38 cellular contexts compared by ENCODE assay signal in the genomic region with DNA sequence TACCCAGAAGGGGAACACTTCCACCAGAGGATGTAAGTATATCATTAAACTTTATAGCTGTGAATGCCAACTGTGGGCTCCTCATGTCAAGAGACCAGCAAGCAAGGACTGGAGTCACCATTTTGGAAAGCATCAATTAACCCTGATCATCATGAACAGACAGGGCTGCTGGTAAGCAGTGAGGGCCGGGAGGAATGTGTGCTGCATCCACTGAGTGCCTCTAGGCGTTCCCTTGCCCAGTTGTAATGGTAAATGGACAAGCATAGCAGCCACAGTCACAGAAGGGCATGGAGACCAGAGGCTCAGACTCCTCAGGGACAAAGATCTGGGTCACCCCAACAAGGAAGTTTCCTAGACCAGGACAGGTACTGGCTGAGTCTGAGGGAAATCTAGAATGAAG. TPM values are rescaled to one million over a fixed set of nuclear protein-coding genes. Genes with fewer than 3 reads are reported as not detected.
"Had no signal": no experiment of that assay in that cellular context is flagged by ENCODE, and none has a peak within 500 bp of the region (broad histone marks: within the 10 kb centered on the region; RNA-seq: fewer than 3 reads in every experiment).

No MANE protein-coding gene starts in this region.

- ATAC-seq: activated CD4-positive, alpha-beta T cell treated with anti-CD3 and anti-CD28 coated beads for 36 hours; activated CD8-positive, alpha-beta memory T cell treated with anti-CD3 and anti-CD28 coated beads, Interleukin-2, amount 10 ng/mL, durations not matched to agents 7 days and 5 days; activated CD8-positive, alpha-beta T cell treated with anti-CD3 and anti-CD28 coated beads, Interleukin-2, amount 10 ng/mL, durations not matched to agents 7 days and 5 days; activated naive CD4-positive, alpha-beta T cell treated with anti-CD3 and anti-CD28 coated beads, Interleukin-2, amount 50 U/mL, for 72 hours; activated T-cell treated with anti-CD3 and anti-CD28 coated beads, Interleukin-2, amount 50 U/mL, for 72 hours; esophagus mucosa; gastroesophageal sphincter; heart right ventricle; T-helper 17 cell had no signal

- H3K27me3 ChIP-seq: ascending aorta, cardiac muscle cell, colonic mucosa had no signal

- H3K4me3 Mint-ChIP-seq: activated CD4-positive, alpha-beta memory T cell treated with anti-CD3 and anti-CD28 coated beads for 36 hours; activated CD4-positive, alpha-beta T cell treated with anti-CD3 and anti-CD28 coated beads for 36 hours; activated CD4-positive, alpha-beta T cell treated with anti-CD3 and anti-CD28 coated beads, Interleukin-2, amount 10 ng/mL, durations not matched to agents 24 days and 14 days; activated CD8-positive, alpha-beta memory T cell treated with anti-CD3 and anti-CD28 coated beads, Interleukin-2, amount 10 ng/mL, durations not matched to agents 7 days and 5 days; activated CD8-positive, alpha-beta T cell treated with anti-CD3 and anti-CD28 coated beads, Interleukin-2, amount 10 ng/mL, durations not matched to agents 7 days and 5 days; activated naive CD4-positive, alpha-beta T cell treated with anti-CD3 and anti-CD28 coated beads, Interleukin-2, amount 10 ng/mL, durations not matched to agents 7 days and 5 days; activated naive CD8-positive, alpha-beta T cell treated with anti-CD3 and anti-CD28 coated beads, Interleukin-2, amount 10 ng/mL, durations not matched to agents 7 days and 5 days; activated T-cell treated with anti-CD3 and anti-CD28 coated beads, Interleukin-2, amount 50 U/mL, for 24 hours; activated T-cell treated with anti-CD3 and anti-CD28 coated beads, Interleukin-2, amount 50 U/mL, for 72 hours; brain; dendritic cell treated with granulocyte-macrophage colony-stimulating factor and Interleukin-4, amounts not matched to agents 40 ng/mL and 50 ng/mL, for 4 days; endodermal cell; T-helper 17 cell; T-helper 2 cell treated with Interferon-gamma antibody and Interleukin-4, amounts not matched to agents 5 μg/mL and 100 μg/mL, for 36 hours had no signal

- H3K4me2 ChIP-seq: hepatocyte had no signal

- H3K9me3 Mint-ChIP-seq: activated CD4-positive, alpha-beta memory T cell treated with anti-CD3 and anti-CD28 coated beads for 36 hours; activated CD4-positive, alpha-beta T cell treated with anti-CD3 and anti-CD28 coated beads, Interleukin-2, amount 10 ng/mL, durations not matched to agents 24 days and 14 days; activated naive CD4-positive, alpha-beta T cell treated with anti-CD3 and anti-CD28 coated beads, Interleukin-2, amount 10 ng/mL, durations not matched to agents 7 days and 5 days; activated naive CD4-positive, alpha-beta T cell treated with anti-CD3 and anti-CD28 coated beads, Interleukin-2, amount 50 U/mL, for 72 hours; activated naive CD8-positive, alpha-beta T cell treated with anti-CD3 and anti-CD28 coated beads, Interleukin-2, amount 10 ng/mL, durations not matched to agents 7 days and 5 days; activated T-cell treated with anti-CD3 and anti-CD28 coated beads, Interleukin-2, amount 50 U/mL, for 24 hours; activated T-cell treated with anti-CD3 and anti-CD28 coated beads, Interleukin-2, amount 50 U/mL, for 72 hours; dendritic cell treated with granulocyte-macrophage colony-stimulating factor and Interleukin-4, amounts not matched to agents 40 ng/mL and 50 ng/mL, for 4 days; endodermal cell; T-helper 2 cell treated with Interferon-gamma antibody and Interleukin-4, amounts not matched to agents 5 μg/mL and 100 μg/mL, for 36 hours had no signal

- H3K27ac Mint-ChIP-seq: activated CD4-positive, alpha-beta memory T cell treated with anti-CD3 and anti-CD28 coated beads for 36 hours; activated CD4-positive, alpha-beta T cell treated with anti-CD3 and anti-CD28 coated beads for 36 hours; activated CD4-positive, alpha-beta T cell treated with anti-CD3 and anti-CD28 coated beads, Interleukin-2, amount 10 ng/mL, durations not matched to agents 24 days and 14 days; activated CD8-positive, alpha-beta memory T cell treated with anti-CD3 and anti-CD28 coated beads, Interleukin-2, amount 10 ng/mL, durations not matched to agents 7 days and 5 days; activated CD8-positive, alpha-beta T cell treated with anti-CD3 and anti-CD28 coated beads, Interleukin-2, amount 10 ng/mL, durations not matched to agents 7 days and 5 days; activated naive CD4-positive, alpha-beta T cell treated with anti-CD3 and anti-CD28 coated beads, Interleukin-2, amount 10 ng/mL, durations not matched to agents 7 days and 5 days; activated naive CD4-positive, alpha-beta T cell treated with anti-CD3 and anti-CD28 coated beads, Interleukin-2, amount 50 U/mL, for 72 hours; activated naive CD8-positive, alpha-beta T cell treated with anti-CD3 and anti-CD28 coated beads, Interleukin-2, amount 10 ng/mL, durations not matched to agents 7 days and 5 days; activated T-cell treated with anti-CD3 and anti-CD28 coated beads, Interleukin-2, amount 50 U/mL, for 24 hours; activated T-cell treated with anti-CD3 and anti-CD28 coated beads, Interleukin-2, amount 50 U/mL, for 72 hours; brain; dendritic cell treated with granulocyte-macrophage colony-stimulating factor and Interleukin-4, amounts not matched to agents 40 ng/mL and 50 ng/mL, for 4 days; endodermal cell; T-helper 17 cell; T-helper 2 cell treated with Interferon-gamma antibody and Interleukin-4, amounts not matched to agents 5 μg/mL and 100 μg/mL, for 36 hours had no signal

- DNase-seq: activated CD4-positive, alpha-beta memory T cell treated with anti-CD3 and anti-CD28 coated beads for 36 hours; activated CD4-positive, alpha-beta T cell treated with anti-CD3 and anti-CD28 coated beads for 36 hours; activated CD4-positive, alpha-beta T cell treated with anti-CD3 and anti-CD28 coated beads, Interleukin-2, amount 10 ng/mL, durations not matched to agents 24 days and 14 days; activated CD4-positive, CD25-positive, alpha-beta regulatory T cell; activated CD4-positive, CD25-positive, alpha-beta regulatory T cell treated with anti-CD3 and anti-CD28 coated beads, Interleukin-2, amount 50 U/mL, for 72 hours; activated CD8-positive, alpha-beta memory T cell treated with anti-CD3 and anti-CD28 coated beads, Interleukin-2, amount 10 ng/mL, durations not matched to agents 7 days and 5 days; activated CD8-positive, alpha-beta memory T cell treated with anti-CD3 and anti-CD28 coated beads, Interleukin-2, amount 50 U/mL, for 4 hours; activated CD8-positive, alpha-beta T cell treated with anti-CD3 and anti-CD28 coated beads, Interleukin-2, amount 10 ng/mL, durations not matched to agents 7 days and 5 days; activated gamma-delta T cell; activated naive CD4-positive, alpha-beta T cell; activated naive CD4-positive, alpha-beta T cell treated with anti-CD3 and anti-CD28 coated beads, Interleukin-2, amount 10 ng/mL, durations not matched to agents 7 days and 5 days; activated naive CD8-positive, alpha-beta T cell treated with anti-CD3 and anti-CD28 coated beads, Interleukin-2, amount 10 ng/mL, durations not matched to agents 7 days and 5 days; activated T-cell treated with anti-CD3 and anti-CD28 coated beads, Interleukin-2, amount 50 U/mL, for 24 hours; activated T-cell treated with anti-CD3 and anti-CD28 coated beads, Interleukin-2, amount 50 U/mL, for 72 hours; central memory CD4-positive, alpha-beta T cell; cerebellar nuclear complex; colonic mucosa; dorsolateral prefrontal cortex; effector memory CD4-positive, alpha-beta T cell; endodermal cell; foreskin melanocyte; heart right ventricle; T-helper 17 cell; T1000; WERI-Rb-1 had no signal

- H3K9me3 ChIP-seq: ascending aorta, breast epithelium, colonic mucosa, gastroesophageal sphincter, heart right ventricle had no signal

- H3K36me3 Mint-ChIP-seq: activated CD4-positive, alpha-beta memory T cell treated with anti-CD3 and anti-CD28 coated beads for 36 hours; activated CD8-positive, alpha-beta memory T cell treated with anti-CD3 and anti-CD28 coated beads, Interleukin-2, amount 10 ng/mL, durations not matched to agents 7 days and 5 days; activated naive CD4-positive, alpha-beta T cell treated with anti-CD3 and anti-CD28 coated beads, Interleukin-2, amount 10 ng/mL, durations not matched to agents 7 days and 5 days; activated naive CD4-positive, alpha-beta T cell treated with anti-CD3 and anti-CD28 coated beads, Interleukin-2, amount 50 U/mL, for 72 hours; activated naive CD8-positive, alpha-beta T cell treated with anti-CD3 and anti-CD28 coated beads, Interleukin-2, amount 10 ng/mL, durations not matched to agents 7 days and 5 days; brain had no signal

- H3K36me3 ChIP-seq: ascending aorta, breast epithelium, cardiac muscle cell, colonic mucosa, gastroesophageal sphincter, heart right ventricle, WERI-Rb-1 had no signal

- H2AFZ ChIP-seq: hepatocyte had no signal

- H3K79me2 ChIP-seq: hepatocyte had no signal

- H3K4me1 Mint-ChIP-seq: activated CD4-positive, alpha-beta T cell treated with anti-CD3 and anti-CD28 coated beads for 36 hours; activated CD4-positive, alpha-beta T cell treated with anti-CD3 and anti-CD28 coated beads, Interleukin-2, amount 10 ng/mL, durations not matched to agents 24 days and 14 days; activated CD8-positive, alpha-beta memory T cell treated with anti-CD3 and anti-CD28 coated beads, Interleukin-2, amount 10 ng/mL, durations not matched to agents 7 days and 5 days; activated naive CD4-positive, alpha-beta T cell treated with anti-CD3 and anti-CD28 coated beads, Interleukin-2, amount 10 ng/mL, durations not matched to agents 7 days and 5 days; activated naive CD8-positive, alpha-beta T cell treated with anti-CD3 and anti-CD28 coated beads, Interleukin-2, amount 10 ng/mL, durations not matched to agents 7 days and 5 days; brain; endodermal cell; T-helper 17 cell had no signal

- H3K4me3 ChIP-seq: ascending aorta, breast epithelium, cardiac muscle cell, colonic mucosa, dorsolateral prefrontal cortex, gastroesophageal sphincter, heart right ventricle, hepatocyte had no signal

- H3K27ac ChIP-seq: ascending aorta, breast epithelium, cardiac muscle cell, colonic mucosa, dorsolateral prefrontal cortex, gastroesophageal sphincter, heart right ventricle, hepatocyte, WERI-Rb-1 had no signal

- H3K4me1 ChIP-seq: ascending aorta, breast epithelium, colonic mucosa, gastroesophageal sphincter, heart right ventricle had no signal

RNA-seq across cellular contexts. Expression of gene LINC00237, which starts 23.6 kb away (rescaled TPM):
- total RNA-seq: activated CD4-positive, alpha-beta memory T cell treated with anti-CD3 and anti-CD28 coated beads for 36 hours; activated CD4-positive, alpha-beta T cell treated with anti-CD3 and anti-CD28 coated beads for 36 hours; activated CD4-positive, alpha-beta T cell treated with anti-CD3 and anti-CD28 coated beads, Interleukin-2, amount 10 ng/mL, durations not matched to agents 24 days and 14 days; activated CD8-positive, alpha-beta memory T cell treated with anti-CD3 and anti-CD28 coated beads for 36 hours; activated CD8-positive, alpha-beta T cell treated with anti-CD3 and anti-CD28 coated beads, Interleukin-2, amount 10 ng/mL, durations not matched to agents 7 days and 5 days; activated naive CD4-positive, alpha-beta T cell treated with anti-CD3 and anti-CD28 coated beads, Interleukin-2, amount 50 U/mL, for 72 hours; ascending aorta; breast epithelium; cardiac muscle cell; colonic mucosa; epithelial cell of proximal tubule; esophagus mucosa; gastroesophageal sphincter; glomerular endothelial cell; heart right ventricle; hepatocyte; T-helper 17 cell had no signal
- polyA plus RNA-seq: cardiac muscle cell, heart right ventricle, hepatocyte had no signal
